In the genomic region with DNA sequence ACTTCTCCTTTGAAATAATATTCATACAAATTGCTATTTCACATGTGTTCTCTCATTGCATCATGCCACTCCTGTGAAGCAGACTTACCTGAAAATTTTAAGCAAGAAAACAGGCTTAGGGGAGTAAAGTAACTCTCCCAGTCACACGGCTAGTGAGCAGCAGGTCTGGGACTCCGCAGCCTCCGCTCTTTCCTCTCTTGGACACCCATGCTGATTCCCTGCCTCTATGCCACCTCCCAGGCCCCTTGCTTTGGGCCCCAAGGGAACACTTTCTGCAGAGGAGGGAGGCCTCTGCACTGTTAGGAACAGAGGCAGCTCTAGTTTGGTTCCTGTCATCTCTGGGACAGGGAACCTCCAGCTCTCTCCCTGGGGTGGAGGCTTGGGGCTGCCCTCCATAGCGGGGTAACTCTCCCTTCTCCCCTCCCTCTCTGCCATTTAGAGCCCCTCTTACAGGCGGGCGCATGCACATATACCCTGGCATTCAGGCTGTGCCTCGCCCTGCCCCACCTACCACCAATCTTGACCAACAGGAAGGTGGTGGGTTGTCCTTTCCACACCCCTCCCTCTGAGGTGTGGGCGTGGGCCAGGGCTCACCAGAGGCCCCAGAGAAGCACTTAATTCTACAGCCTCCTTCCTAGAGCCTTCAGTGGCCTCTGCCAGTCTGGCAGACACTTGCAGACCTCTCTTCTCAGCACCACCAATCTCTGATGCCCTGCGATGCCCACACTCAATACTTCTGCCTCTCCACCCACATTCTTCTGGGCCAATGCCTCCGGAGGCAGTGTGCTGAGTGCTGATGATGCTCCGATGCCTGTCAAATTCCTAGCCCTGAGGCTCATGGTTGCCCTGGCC, we compare ENCODE assay signal across 1 cellular context.
TF ChIP-seq lines count a peak whose summit lies in the region.

A gene with protein sequence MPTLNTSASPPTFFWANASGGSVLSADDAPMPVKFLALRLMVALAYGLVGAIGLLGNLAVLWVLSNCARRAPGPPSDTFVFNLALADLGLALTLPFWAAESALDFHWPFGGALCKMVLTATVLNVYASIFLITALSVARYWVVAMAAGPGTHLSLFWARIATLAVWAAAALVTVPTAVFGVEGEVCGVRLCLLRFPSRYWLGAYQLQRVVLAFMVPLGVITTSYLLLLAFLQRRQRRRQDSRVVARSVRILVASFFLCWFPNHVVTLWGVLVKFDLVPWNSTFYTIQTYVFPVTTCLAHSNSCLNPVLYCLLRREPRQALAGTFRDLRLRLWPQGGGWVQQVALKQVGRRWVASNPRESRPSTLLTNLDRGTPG (plus strand): TSS at position 646 of the 852 bp plus-strand sequence. CDS start 72 bp downstream, at position 718.

TF ChIP-seq in WTC11, 78 proteins besides CTCF, POLR2A, EP300 and RAD21 (continued from another document):
- TF ChIP-seq ZNF317 (CRISPR knock-in tag; IDR thresholded peaks at IDR 0.05; ENCODE audit: borderline replicate concordance, low read depth) = no peak
